ENCODE assay signal across 10 cellular contexts in genomic region chr2:162308747-162309503, GRCh38. TPM values are rescaled to one million over a fixed set of nuclear protein-coding genes. Genes with fewer than 3 reads are reported as not detected.
DNase-seq lines count a peak whose midpoint lies in the region; ATAC-seq and TF ChIP-seq lines count a peak whose summit lies in the region.
"Had no signal": no experiment of that assay in that cellular context is flagged by ENCODE, and none has a peak within 500 bp of the region (broad histone marks: within the 10 kb centered on the region; RNA-seq: fewer than 3 reads in every experiment).

No MANE protein-coding gene starts in this region.

- ATAC-seq in GM18517 (IDR thresholded peaks at IDR 0.05; ENCODE audit: unreplicated experiment) (peak; percentile 67), GM21447 (IDR thresholded peaks at IDR 0.05; ENCODE audit: unreplicated experiment) (peak; percentile 67), HG03439 (IDR thresholded peaks at IDR 0.05; ENCODE audit: unreplicated experiment) (peak; percentile 61), foreskin keratinocyte (peak; percentile 99)
- ATAC-seq: K562, Panc1 had no signal

- H3K4me1 ChIP-seq in foreskin keratinocyte, result peaks cover 8% of the 10 kb centered on the region

- H3K27me3 ChIP-seq in foreskin keratinocyte, result no peaks in the 10 kb centered on the region

- peak; percentile 67 to 80 for DNase-seq in foreskin keratinocyte
- no peak for DNase-seq in effector CD8-positive, alpha-beta T cell (lab: John Stamatoyannopoulos, UW)
- no peak for DNase-seq in KG1 (lab: John Stamatoyannopoulos, UW)
- no peak for DNase-seq in ureter (ENCODE audit: low spot score)
- no peak for DNase-seq in G401 (ENCODE audit: low spot score)

- H3K27ac ChIP-seq in foreskin keratinocyte, result no peak overlapping the region

- in situ Hi-C loops in G401 (cut with HindIII; ENCODE audit: low sequenced_read_pairs), result no loop called here

- TF ChIP-seq CTCF in foreskin keratinocyte (conservative IDR thresholded peaks at IDR 0.05), result no peak

RNA-seq across cellular contexts. Expression of gene IFIH1, which starts 9.6 kb away (rescaled TPM):
- total RNA-seq in foreskin keratinocyte, result 29.7 and 37.9 TPM in 2 replicates
- polyA plus RNA-seq in foreskin keratinocyte, result 12.1 and 14.5 TPM in 2 replicates
- 15.2 TPM for total RNA-seq in ureter
- total RNA-seq in G401 (2014; rRNA removed; shearing (Covaris generic)), result not detected in 2 replicates

RNA-seq across cellular contexts. Expression of gene GCA, which starts 35.0 kb away (rescaled TPM):
- total RNA-seq in foreskin keratinocyte, result 7.5 and 9.2 TPM in 2 replicates
- 4.8 and 5.0 TPM in 2 replicates for polyA plus RNA-seq in foreskin keratinocyte
- total RNA-seq in ureter, result 27.5 TPM
- total RNA-seq in G401 (2014; rRNA removed; shearing (Covaris generic)), result 0.54 TPM in 1 of 2 replicates, not detected in the other

Comparison
In these comparisons a context has a peak if more than half of its experiments do, and no peak if none do; other contexts are left out.
1. DNase-seq: peak in foreskin keratinocyte (2 of 2); none in effector CD8-positive, alpha-beta T cell (single experiment), KG1 (single experiment), ureter (single experiment) and G401 (single experiment).
2. RNA of gene IFIH1, which starts 9.6 kb away (total RNA-seq): 29.7 to 37.9 TPM in foreskin keratinocyte and 15.2 TPM in ureter (single experiment); not detected in G401; every median in the first group is over 10 times any median in the second.
3. Peak in every context shown above with its lines, with median percentiles within 50 percentile points of each other: ATAC-seq.